Comparison of ENCODE assay signal across 8 cellular contexts in the genomic region with DNA sequence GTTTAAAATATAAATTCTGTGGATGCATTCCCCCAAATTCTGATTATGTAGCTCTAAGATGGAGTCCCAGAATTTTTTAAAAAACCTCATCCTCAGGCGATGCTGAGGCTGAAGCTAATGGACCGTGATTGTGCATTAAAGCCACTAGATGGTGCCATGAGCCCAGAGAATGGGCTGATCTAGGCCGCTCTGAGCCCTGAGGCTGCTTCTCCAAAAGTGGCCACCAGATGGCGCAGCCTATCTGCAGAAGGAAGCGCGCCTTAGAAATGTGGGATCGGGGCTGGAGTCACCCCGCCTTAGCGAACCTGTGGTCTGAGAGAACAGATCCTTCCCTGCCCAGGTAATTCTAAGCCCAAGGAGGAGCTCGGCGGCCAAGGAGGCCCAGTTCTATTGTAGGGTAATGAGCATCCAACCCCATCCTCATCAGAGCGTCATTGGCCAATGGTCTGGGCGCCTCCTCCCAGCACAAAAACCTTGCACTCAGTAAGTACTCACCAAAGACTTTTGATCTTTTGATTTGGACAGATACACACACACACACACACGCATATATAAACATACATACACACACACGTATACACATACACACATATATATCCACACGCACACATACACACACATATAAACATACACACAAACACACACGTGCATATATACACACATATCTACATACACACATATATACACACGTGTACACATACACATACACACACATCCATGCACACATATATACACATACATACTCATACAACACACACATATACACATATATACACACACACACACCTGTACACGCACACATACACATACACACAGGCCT. TPM values are rescaled to one million over a fixed set of nuclear protein-coding genes. Genes with fewer than 3 reads are reported as not detected.
DNase-seq lines count a peak whose midpoint lies in the region; ATAC-seq and TF ChIP-seq lines count a peak whose summit lies in the region.

No MANE protein-coding gene starts in this region.

- H3K27ac ChIP-seq in 22Rv1 (no peak overlapping the region), smooth muscle cell (ENCODE audit: low read depth) (no peak overlapping the region)

- no peaks in the 10 kb centered on the region for H3K36me3 ChIP-seq in smooth muscle cell (ENCODE audit: low read depth)

- H3K4me3 ChIP-seq in astrocyte of the cerebellum (ENCODE audit: low read depth, low read length) (no peak overlapping the region), smooth muscle cell (no peak overlapping the region)

- no peaks in the 10 kb centered on the region for H3K27me3 ChIP-seq in smooth muscle cell (ENCODE audit: low read depth)

- no peaks in the 10 kb centered on the region for H3K79me2 ChIP-seq in smooth muscle cell (ENCODE audit: low read depth)

- peak overlapping the region; percentile 69 for H3K4me2 ChIP-seq in smooth muscle cell

- in situ Hi-C loops in GM13977 (cut with MboI; ENCODE audit: low pct_unique_long_range_greater_than_20kb, low sequenced_read_pairs, unreplicated experiment), result loop anchor here (10.0 kb wide), 2 partner anchors 240 to 380 kb away; no protein-coding TSS in a partner anchor
- in situ Hi-C loops in astrocyte of the cerebellum (cut with HindIII; ENCODE audit: low sequenced_read_pairs), result loop anchor here (5.0 kb wide), 1 partner anchor 87 kb away; no protein-coding TSS in a partner anchor

- no peaks in the 10 kb centered on the region for H3F3A ChIP-seq in smooth muscle cell (ENCODE audit: low read depth)

- no peak overlapping the region for H3K9ac ChIP-seq in smooth muscle cell (ENCODE audit: low read depth)

- DNase-seq in GM13977 (ENCODE audit: low spot score) (peak; percentile 81), NCI-H1417 treated with DMSO at 0.1 percent for 48 hours (lab: John Stamatoyannopoulos, UW) (peak; percentile 45), T-helper 9 cell (peak; percentile 81), astrocyte of the cerebellum (ENCODE audit: low read depth) (peak; percentile 76), hypothalamus (lab: John Stamatoyannopoulos, UW) (peak in 50 of 51 donors; percentile 12 to 92 (median 72)), smooth muscle cell (lab: John Stamatoyannopoulos, UW; ENCODE audit: unreplicated experiment) (peak; percentile 71)

- H3K9me3 ChIP-seq in smooth muscle cell (replicated peaks; ENCODE audit: low read depth), result no peaks in the 10 kb centered on the region

- H3K4me1 ChIP-seq in smooth muscle cell (ENCODE audit: low read depth), result no peaks in the 10 kb centered on the region

- TF ChIP-seq CTCF in 22Rv1 (IDR thresholded peaks at IDR 0.05) (peak; percentile 97), GM13977 (IDR thresholded peaks at IDR 0.05; ENCODE audit: extremely low read depth, insufficient read depth, missing control alignments) (peak; percentile 99), astrocyte of the cerebellum (IDR thresholded peaks at IDR 0.05; ENCODE audit: low read depth, low read length, missing control alignments) (peak; percentile 97), smooth muscle cell (IDR thresholded peaks at IDR 0.05; ENCODE audit: borderline replicate concordance, insufficient read depth, poor library complexity, severe bottlenecking) (peak; percentile 100)

- peak; percentile 95 for ATAC-seq in HG02852 (IDR thresholded peaks at IDR 0.05; ENCODE audit: unreplicated experiment)

- no peaks in the 10 kb centered on the region for H4K20me1 ChIP-seq in smooth muscle cell (ENCODE audit: low read depth)

- WGBS in smooth muscle cell (ENCODE audit: low lambda C conversion rate), result 32% methylated on average over 19 of the region's 19 CpGs

- no peak overlapping the region for H2AFZ ChIP-seq in smooth muscle cell (ENCODE audit: low read depth)

RNA-seq across cellular contexts. Expression of a gene that starts 13.7 kb away (rescaled TPM):
- total RNA-seq in smooth muscle cell, result 431 and 446 TPM in 2 replicates
- polyA plus RNA-seq in smooth muscle cell, result 688 and 746 TPM in 2 replicates

RNA-seq across cellular contexts. Expression of a gene that starts 43.6 kb away (rescaled TPM):
- total RNA-seq in smooth muscle cell, result 55.6 and 65.3 TPM in 2 replicates
- polyA plus RNA-seq in smooth muscle cell, result 12.3 and 34.8 TPM in 2 replicates
